Comparison of ENCODE assay signal across 10 cellular contexts in genomic region chr4:88017516-88018302, GRCh38. TPM values are rescaled to one million over a fixed set of nuclear protein-coding genes. Genes with fewer than 3 reads are reported as not detected.
A peak's percentile ranks its signal among the peaks of the same experiment; 100 is the strongest.
DNase-seq lines count a peak whose midpoint lies in the region; ATAC-seq and TF ChIP-seq lines count a peak whose summit lies in the region.
"Had no signal": no experiment of that assay in that cellular context is flagged by ENCODE, and none has a peak within 500 bp of the region (broad histone marks: within the 10 kb centered on the region; RNA-seq: fewer than 3 reads in every experiment).

No MANE protein-coding gene starts in this region.

- H3K4me3 Mint-ChIP-seq in nephron progenitor cell: no peak overlapping the region

- CTCF ChIA-PET in AG04450 (lab: Charles Lee): interaction anchor here (0.5 to 1.7 kb wide), 3 partner anchors 15 to 553 kb away, joined by 3 to 6 read pairs (median 4); no protein-coding TSS in a partner anchor

- peak overlapping the region; percentile 94 for H3K27ac ChIP-seq in AG04450 (ENCODE audit: low read depth, low read length)
- peak overlapping the region; percentile 87 for H3K27ac ChIP-seq in SJSA1
- peak overlapping the region; percentile 98 for H3K27ac ChIP-seq in fibroblast of lung (ENCODE audit: insufficient read depth, low read length)
- H3K27ac ChIP-seq: C4-2B had no signal

- peaks cover 78% of the 10 kb centered on the region for H3K79me2 ChIP-seq in fibroblast of lung (ENCODE audit: control insufficient read depth, insufficient read depth, low read length)

- TF ChIP-seq CTCF in AG04450 (IDR thresholded peaks at IDR 0.05; ENCODE audit: low read depth, low read length) (no peak), fibroblast of lung (conservative IDR thresholded peaks at IDR 0.05 in 1 of 2, IDR thresholded peaks at IDR 0.05 in 1 of 2; ENCODE audit: low read depth in 1 of 2, low read length in 2 of 2) (no peak), nephron progenitor cell (IDR thresholded peaks at IDR 0.05) (no peak)

- no peaks in the 10 kb centered on the region for H3K27me3 ChIP-seq in AG04450 (ENCODE audit: control insufficient read depth, insufficient read depth, low read length)
- H3K27me3 ChIP-seq in SJSA1 (replicated peaks): no peaks in the 10 kb centered on the region
- no peaks in the 10 kb centered on the region for H3K27me3 ChIP-seq in fibroblast of lung (ENCODE audit: control insufficient read depth, insufficient read depth, low read length)
- H3K27me3 ChIP-seq in HAP-1 (ENCODE audit: low read depth): no peaks in the 10 kb centered on the region

- H3K4me1 Mint-ChIP-seq in nephron progenitor cell: peaks cover 47% of the 10 kb centered on the region

- DNase-seq in AG04450 (ENCODE audit: low read depth, low spot score) (peak; percentile 83), SJSA1 (ENCODE audit: low read depth in 1 of 2, low spot score in 2 of 2) (peak in 1 of 2 experiments; percentile 72), fibroblast of lung (ENCODE audit: low read depth in 2 of 2) (peak; percentile 98), nephron progenitor cell (no peak), HAP-1 (ENCODE audit: low spot score in 2 of 2) (no peak), NCI-H187 treated with DMSO at 0.1 percent for 48 hours (lab: John Stamatoyannopoulos, UW) (no peak)
- no peak for DNase-seq in stimulated activated CD4-positive, alpha-beta T cell treated with anti-CD3 and anti-CD28 coated beads, Interleukin-4, amount 100 ng/mL, for 1 hour

- H3K36me3 ChIP-seq in SJSA1 (peaks cover 35% of the 10 kb centered on the region), fibroblast of lung (ENCODE audit: control insufficient read depth, insufficient read depth, low read length) (no peaks in the 10 kb centered on the region), HAP-1 (replicated peaks) (peaks cover 3% of the 10 kb centered on the region; the same call in 1 of the 2 replicates)

- peak overlapping the region; percentile 23 for H3K9ac ChIP-seq in fibroblast of lung (ENCODE audit: insufficient read depth, low read length)

- H3K36me3 Mint-ChIP-seq in nephron progenitor cell (ENCODE audit: low read depth): peaks cover 69% of the 10 kb centered on the region

- peak overlapping the region; percentile 91 for H3K27ac Mint-ChIP-seq in nephron progenitor cell

- ATAC-seq in GM18870 (IDR thresholded peaks at IDR 0.05; ENCODE audit: unreplicated experiment): no peak
- ATAC-seq: left lobe of liver had no signal

- H3K4me1 ChIP-seq in SJSA1 (replicated peaks): peaks cover 36% of the 10 kb centered on the region
- peaks cover 16% of the 10 kb centered on the region for H3K4me1 ChIP-seq in fibroblast of lung (ENCODE audit: control insufficient read depth, extremely low read depth, insufficient read depth, low read length)
- H3K4me1 ChIP-seq in HAP-1: no peaks in the 10 kb centered on the region

- no peaks in the 10 kb centered on the region for H3K27me3 Mint-ChIP-seq in nephron progenitor cell (ENCODE audit: low read depth, poor library complexity)

- in situ Hi-C loops in HAP-1 (cut with MboI; ENCODE audit: low sequenced_read_pairs): no loop called here

- H2AFZ ChIP-seq in fibroblast of lung (ENCODE audit: low read length): no peak overlapping the region

- H3K9me3 ChIP-seq in AG04450 (ENCODE audit: control insufficient read depth, insufficient read depth, low read length): no peaks in the 10 kb centered on the region
- H3K9me3 ChIP-seq in SJSA1 (replicated peaks): no peaks in the 10 kb centered on the region
- no peaks in the 10 kb centered on the region for H3K9me3 ChIP-seq in fibroblast of lung (ENCODE audit: control insufficient read depth, insufficient read depth, low read depth, low read length)
- H3K9me3 ChIP-seq in HAP-1: no peaks in the 10 kb centered on the region

- peak overlapping the region; percentile 94 for H3K4me2 ChIP-seq in fibroblast of lung (ENCODE audit: extremely low read depth, insufficient read depth, low read length)

- POLR2A ChIA-PET in AG04450 (lab: Yijun Ruan, JAX): interaction anchor here (0.6 kb wide), 1 partner anchor 9 kb away, joined by 3 read pairs; no protein-coding TSS in a partner anchor

- H3K4me3 ChIP-seq in AG04450 (ENCODE audit: low read depth, low read length): no peak overlapping the region
- no peak overlapping the region for H3K4me3 ChIP-seq in SJSA1
- H3K4me3 ChIP-seq in fibroblast of lung (replicated peaks in 1 of 4; ENCODE audit: control extremely low read depth in 1 of 4, insufficient read depth in 1 of 4, low read depth in 3 of 4, low read length in 4 of 4): peak overlapping the region in 3 of 4 experiments; percentile 33 to 43 (median 40)
- H3K4me3 ChIP-seq in HAP-1: no peak overlapping the region

- no peaks in the 10 kb centered on the region for H3K9me3 Mint-ChIP-seq in nephron progenitor cell

- no peaks in the 10 kb centered on the region for H4K20me1 ChIP-seq in fibroblast of lung (ENCODE audit: control insufficient read depth, extremely low read depth, insufficient read depth, low read length)

RNA-seq across cellular contexts. Expression of gene PKD2, which starts 10.3 kb away (rescaled TPM):
- polyA plus RNA-seq in AG04450 (2011; rRNA removed) (46.3 and 65.1 TPM in 2 replicates), fibroblast of lung (61.5 and 158 TPM in 2 replicates)
- 64.8 and 84.3 TPM in 2 replicates for polyA minus RNA-seq in AG04450 (2011; rRNA and poly(A)+ RNA removed)
- total RNA-seq in SJSA1 (2014; rRNA removed; shearing (Covaris generic)): 37.6 and 43.2 TPM in 2 replicates
- 101 and 109 TPM in 2 replicates for total RNA-seq in fibroblast of lung
- 50.8 and 119 TPM in 2 replicates for polyA plus RNA-seq in fibroblast of lung (2012)
- polyA minus RNA-seq in fibroblast of lung (ENCODE audit: low replicate concordance): 30.5 and 43.4 TPM in 2 replicates

RNA-seq across cellular contexts. Expression of gene SPP1, which starts 42.2 kb away (rescaled TPM):
- polyA plus RNA-seq in AG04450 (2011; rRNA removed): 0.29 and 0.69 TPM in 2 replicates
- polyA minus RNA-seq in AG04450 (2011; rRNA and poly(A)+ RNA removed): 0.70 and 0.78 TPM in 2 replicates
- 2.7 and 3.6 TPM in 2 replicates for total RNA-seq in SJSA1 (2014; rRNA removed; shearing (Covaris generic))
- 0.17 and 0.26 TPM in 2 replicates for total RNA-seq in fibroblast of lung
- 0.59 and 1.5 TPM in 2 replicates for polyA plus RNA-seq in fibroblast of lung
- polyA plus RNA-seq in fibroblast of lung (2012): 0.45 and 1.1 TPM in 2 replicates
- 2.0 TPM in 1 of 2 replicates, not detected in the other for polyA minus RNA-seq in fibroblast of lung (ENCODE audit: low replicate concordance)

Comparison
In these comparisons a context has a peak if more than half of its experiments do, and no peak if none do; other contexts are left out.
1. DNase-seq: peak in AG04450 (single experiment) and fibroblast of lung (2 of 2); none in nephron progenitor cell (single experiment), HAP-1 (0 of 2), NCI-H187 treated with DMSO at 0.1 percent for 48 hours (single experiment) and stimulated activated CD4-positive, alpha-beta T cell treated with anti-CD3 and anti-CD28 coated beads, Interleukin-4, amount 100 ng/mL, for 1 hour (single experiment).
2. H3K4me3 ChIP-seq: peak in fibroblast of lung (3 of 4); none in AG04450 (single experiment), SJSA1 (single experiment) and HAP-1 (single experiment).
3. Peak in every context shown above with its lines, with median percentiles within 50 percentile points of each other: H3K27ac ChIP-seq.